1 cellular context compared by ENCODE assay signal in the genomic region with DNA sequence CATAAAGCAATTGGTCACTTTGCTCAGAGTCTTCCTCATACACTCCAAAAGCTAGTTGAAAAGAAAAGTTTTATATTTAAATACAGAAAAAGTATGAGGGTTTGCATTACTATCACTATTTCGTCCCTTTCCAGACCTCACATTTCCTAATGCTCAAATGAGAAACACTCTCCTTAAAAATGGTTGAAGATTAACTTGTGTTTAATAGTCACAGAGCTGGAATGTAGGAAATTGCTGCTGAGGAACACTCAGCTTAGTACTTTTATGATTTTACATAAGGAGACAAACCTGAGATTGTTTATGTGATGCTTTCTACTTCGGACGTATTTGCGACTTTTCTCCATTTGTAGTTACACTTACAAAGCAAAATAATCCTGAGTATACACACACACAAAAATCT.
TF ChIP-seq lines count a peak whose summit lies in the region.

No MANE protein-coding gene starts in this region.

TF ChIP-seq in A549, 52 proteins besides CTCF, POLR2A, EP300 and RAD21:
- TF ChIP-seq, protein P1, sequence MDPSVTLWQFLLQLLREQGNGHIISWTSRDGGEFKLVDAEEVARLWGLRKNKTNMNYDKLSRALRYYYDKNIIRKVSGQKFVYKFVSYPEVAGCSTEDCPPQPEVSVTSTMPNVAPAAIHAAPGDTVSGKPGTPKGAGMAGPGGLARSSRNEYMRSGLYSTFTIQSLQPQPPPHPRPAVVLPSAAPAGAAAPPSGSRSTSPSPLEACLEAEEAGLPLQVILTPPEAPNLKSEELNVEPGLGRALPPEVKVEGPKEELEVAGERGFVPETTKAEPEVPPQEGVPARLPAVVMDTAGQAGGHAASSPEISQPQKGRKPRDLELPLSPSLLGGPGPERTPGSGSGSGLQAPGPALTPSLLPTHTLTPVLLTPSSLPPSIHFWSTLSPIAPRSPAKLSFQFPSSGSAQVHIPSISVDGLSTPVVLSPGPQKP (IDR thresholded peaks at IDR 0.05; ENCODE audit: low read depth, low read length), result no peak
- TF ChIP-seq EHMT2 (IDR thresholded peaks at IDR 0.05; ENCODE audit: low read depth), result no peak
- no peak for TF ChIP-seq CBX2 (IDR thresholded peaks at IDR 0.05; ENCODE audit: borderline replicate concordance, low read depth)
- TF ChIP-seq BHLHE40 (IDR thresholded peaks at IDR 0.05; ENCODE audit: low read depth, low read length), result no peak
- TF ChIP-seq CHD2 (IDR thresholded peaks at IDR 0.05; ENCODE audit: low read length, partially characterized antibody), result no peak
- no peak for TF ChIP-seq SMC3 (IDR thresholded peaks at IDR 0.05)
- TF ChIP-seq HOXA7 (CRISPR knock-in tag; IDR thresholded peaks at IDR 0.05), result no peak
- no peak for TF ChIP-seq MYC (IDR thresholded peaks at IDR 0.05; ENCODE audit: borderline replicate concordance, low read length)
- no peak for TF ChIP-seq TFCP2L1 (CRISPR knock-in tag; IDR thresholded peaks at IDR 0.05)
- no peak for TF ChIP-seq RCOR1 (IDR thresholded peaks at IDR 0.05; ENCODE audit: low read depth, low read length)
- TF ChIP-seq, protein P2, sequence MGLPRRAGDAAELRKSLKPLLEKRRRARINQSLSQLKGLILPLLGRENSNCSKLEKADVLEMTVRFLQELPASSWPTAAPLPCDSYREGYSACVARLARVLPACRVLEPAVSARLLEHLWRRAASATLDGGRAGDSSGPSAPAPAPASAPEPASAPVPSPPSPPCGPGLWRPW (IDR thresholded peaks at IDR 0.05), result no peak
- TF ChIP-seq CHD4 (IDR thresholded peaks at IDR 0.05; ENCODE audit: borderline replicate concordance), result no peak
- no peak for TF ChIP-seq MAFK (IDR thresholded peaks at IDR 0.05; ENCODE audit: partially characterized antibody)
- TF ChIP-seq CEBPB (IDR thresholded peaks at IDR 0.05), result no peak
- no peak for TF ChIP-seq RFX5 (IDR thresholded peaks at IDR 0.05)
